ENCODE assay signal across 10 cellular contexts in the genomic region with DNA sequence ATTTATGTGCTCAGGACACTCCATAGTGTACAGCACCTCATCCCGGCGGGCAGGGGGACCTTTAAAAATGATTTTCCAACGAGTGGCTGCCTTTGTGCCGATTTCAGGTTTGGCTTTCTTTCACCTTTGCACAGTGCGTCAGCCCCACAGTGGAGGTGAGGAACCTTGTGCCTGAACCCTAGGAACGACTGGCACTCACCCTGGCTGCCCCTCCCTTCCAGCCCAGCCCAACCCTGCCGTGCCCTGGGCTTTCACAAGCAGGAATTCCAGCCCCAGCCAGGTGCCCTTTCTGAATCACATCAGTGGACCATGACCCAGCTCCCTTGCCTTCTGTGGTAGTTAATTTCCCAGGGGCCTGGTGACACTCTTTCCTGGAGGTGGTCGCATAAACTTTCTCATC. TPM values are rescaled to one million over a fixed set of nuclear protein-coding genes. Genes with fewer than 3 reads are reported as not detected.
A peak's percentile ranks its signal among the peaks of the same experiment; 100 is the strongest.
DNase-seq lines count a peak whose midpoint lies in the region; ATAC-seq and TF ChIP-seq lines count a peak whose summit lies in the region.
"Had no signal": no experiment of that assay in that cellular context is flagged by ENCODE, and none has a peak within 500 bp of the region (broad histone marks: within the 10 kb centered on the region; RNA-seq: fewer than 3 reads in every experiment).

No MANE protein-coding gene starts in this region.

- POLR2A ChIA-PET in activated naive CD8-positive, alpha-beta T cell treated with anti-CD3 and anti-CD28 coated beads, Interleukin-2, amount 10 ng/mL, durations not matched to agents 7 days and 5 days (lab: Charles Lee): no interaction called here
- POLR2A ChIA-PET in GM10248 (lab: Yijun Ruan, JAX): no interaction called here

- ATAC-seq in activated naive CD8-positive, alpha-beta T cell treated with anti-CD3 and anti-CD28 coated beads, Interleukin-2, amount 10 ng/mL, durations not matched to agents 7 days and 5 days (ENCODE audit: low read depth): no peak
- no peak for ATAC-seq in stimulated activated memory B cell treated with anti-CD40 and anti-IgM and Interleukin-4, amounts not matched to agents 10 μg/mL and 1 μg/mL and 100 μg/mL, for 72 hours
- no peak for ATAC-seq in HG02610 (IDR thresholded peaks at IDR 0.05; ENCODE audit: unreplicated experiment)

- no peaks in the 10 kb centered on the region for H3K27me3 Mint-ChIP-seq in T-helper 1 cell treated with Interleukin-12 subunit alpha and Interleukin-12 subunit beta and Interleukin-4 antibody, amounts not matched to agents 30 μg/mL and 1 μg/mL, for 36 hours (ENCODE audit: low read depth)
- no peaks in the 10 kb centered on the region for H3K27me3 Mint-ChIP-seq in activated naive CD8-positive, alpha-beta T cell treated with anti-CD3 and anti-CD28 coated beads, Interleukin-2, amount 10 ng/mL, durations not matched to agents 7 days and 5 days
- no peaks in the 10 kb centered on the region for H3K27me3 Mint-ChIP-seq in stimulated activated memory B cell treated with anti-CD40 and anti-IgM and Interleukin-4, amounts not matched to agents 10 μg/mL and 1 μg/mL and 100 μg/mL, for 72 hours

- H3K9me3 Mint-ChIP-seq in T-helper 1 cell treated with Interleukin-12 subunit alpha and Interleukin-12 subunit beta and Interleukin-4 antibody, amounts not matched to agents 30 μg/mL and 1 μg/mL, for 36 hours: no peaks in the 10 kb centered on the region
- no peaks in the 10 kb centered on the region for H3K9me3 Mint-ChIP-seq in activated naive CD8-positive, alpha-beta T cell treated with anti-CD3 and anti-CD28 coated beads, Interleukin-2, amount 10 ng/mL, durations not matched to agents 7 days and 5 days
- no peaks in the 10 kb centered on the region for H3K9me3 Mint-ChIP-seq in stimulated activated memory B cell treated with anti-CD40 and anti-IgM and Interleukin-4, amounts not matched to agents 10 μg/mL and 1 μg/mL and 100 μg/mL, for 72 hours

- peak overlapping the region; percentile 95 for H3K4me3 Mint-ChIP-seq in T-helper 1 cell treated with Interleukin-12 subunit alpha and Interleukin-12 subunit beta and Interleukin-4 antibody, amounts not matched to agents 30 μg/mL and 1 μg/mL, for 36 hours
- peak overlapping the region; percentile 16 for H3K4me3 Mint-ChIP-seq in activated naive CD8-positive, alpha-beta T cell treated with anti-CD3 and anti-CD28 coated beads, Interleukin-2, amount 10 ng/mL, durations not matched to agents 7 days and 5 days
- peak overlapping the region; percentile 50 for H3K4me3 Mint-ChIP-seq in stimulated activated memory B cell treated with anti-CD40 and anti-IgM and Interleukin-4, amounts not matched to agents 10 μg/mL and 1 μg/mL and 100 μg/mL, for 72 hours

- H3K4me1 Mint-ChIP-seq in T-helper 1 cell treated with Interleukin-12 subunit alpha and Interleukin-12 subunit beta and Interleukin-4 antibody, amounts not matched to agents 30 μg/mL and 1 μg/mL, for 36 hours (ENCODE audit: low read depth): peaks cover 29% of the 10 kb centered on the region
- H3K4me1 Mint-ChIP-seq in activated naive CD8-positive, alpha-beta T cell treated with anti-CD3 and anti-CD28 coated beads, Interleukin-2, amount 10 ng/mL, durations not matched to agents 7 days and 5 days: peaks cover 19% of the 10 kb centered on the region
- peaks cover 60% of the 10 kb centered on the region for H3K4me1 Mint-ChIP-seq in stimulated activated memory B cell treated with anti-CD40 and anti-IgM and Interleukin-4, amounts not matched to agents 10 μg/mL and 1 μg/mL and 100 μg/mL, for 72 hours

- peaks cover 13% of the 10 kb centered on the region for H3K36me3 Mint-ChIP-seq in T-helper 1 cell treated with Interleukin-12 subunit alpha and Interleukin-12 subunit beta and Interleukin-4 antibody, amounts not matched to agents 30 μg/mL and 1 μg/mL, for 36 hours (ENCODE audit: low read depth)
- H3K36me3 Mint-ChIP-seq in activated naive CD8-positive, alpha-beta T cell treated with anti-CD3 and anti-CD28 coated beads, Interleukin-2, amount 10 ng/mL, durations not matched to agents 7 days and 5 days: peaks cover 8% of the 10 kb centered on the region
- H3K36me3 Mint-ChIP-seq in stimulated activated memory B cell treated with anti-CD40 and anti-IgM and Interleukin-4, amounts not matched to agents 10 μg/mL and 1 μg/mL and 100 μg/mL, for 72 hours: peaks cover 8% of the 10 kb centered on the region

- DNase-seq in T-helper 1 cell: no peak
- no peak for DNase-seq in activated naive CD8-positive, alpha-beta T cell treated with anti-CD3 and anti-CD28 coated beads, Interleukin-2, amount 10 ng/mL, durations not matched to agents 7 days and 5 days
- peak; percentile 64 for DNase-seq in left kidney (ENCODE audit: low read depth, low spot score)
- no peak for DNase-seq in GM19240 (ENCODE audit: insufficient read length, low spot score)
- no peak for DNase-seq in GM10248 (ENCODE audit: extremely low spot score)
- DNase-seq: activated gamma-delta T cell, NCI-H510A had no signal

- no peak overlapping the region for H3K27ac Mint-ChIP-seq in T-helper 1 cell treated with Interleukin-12 subunit alpha and Interleukin-12 subunit beta and Interleukin-4 antibody, amounts not matched to agents 30 μg/mL and 1 μg/mL, for 36 hours
- H3K27ac Mint-ChIP-seq in activated naive CD8-positive, alpha-beta T cell treated with anti-CD3 and anti-CD28 coated beads, Interleukin-2, amount 10 ng/mL, durations not matched to agents 7 days and 5 days: no peak overlapping the region
- H3K27ac Mint-ChIP-seq in stimulated activated memory B cell treated with anti-CD40 and anti-IgM and Interleukin-4, amounts not matched to agents 10 μg/mL and 1 μg/mL and 100 μg/mL, for 72 hours: no peak overlapping the region

- TF ChIP-seq CTCF in GM10248 (IDR thresholded peaks at IDR 0.05; ENCODE audit: control extremely low read depth, extremely low read depth, low read depth, missing control alignments): no peak

- CTCF ChIA-PET in GM10248 (lab: Yijun Ruan, JAX): interaction anchor here (0.8 to 1.0 kb wide), 2 partner anchors 11 to 113 kb away, joined by 3 read pairs; no protein-coding TSS in a partner anchor

RNA-seq across cellular contexts. Expression of a gene that starts 1.3 kb away (rescaled TPM):
- 10 to 100 TPM; 18.2 to 22.3 TPM for total RNA-seq in activated naive CD8-positive, alpha-beta T cell treated with anti-CD3 and anti-CD28 coated beads, Interleukin-2, amount 10 ng/mL, durations not matched to agents 7 days and 5 days

Comparison
In these comparisons a context has a peak if more than half of its experiments do, and no peak if none do; other contexts are left out.
1. H3K4me3 Mint-ChIP-seq: peak in every context shown above with its lines; median percentile 95 in T-helper 1 cell treated with Interleukin-12 subunit alpha and Interleukin-12 subunit beta and Interleukin-4 antibody, amounts not matched to agents 30 μg/mL and 1 μg/mL, for 36 hours; 50 in stimulated activated memory B cell treated with anti-CD40 and anti-IgM and Interleukin-4, amounts not matched to agents 10 μg/mL and 1 μg/mL and 100 μg/mL, for 72 hours; 16 in activated naive CD8-positive, alpha-beta T cell treated with anti-CD3 and anti-CD28 coated beads, Interleukin-2, amount 10 ng/mL, durations not matched to agents 7 days and 5 days.